In the genomic region with DNA sequence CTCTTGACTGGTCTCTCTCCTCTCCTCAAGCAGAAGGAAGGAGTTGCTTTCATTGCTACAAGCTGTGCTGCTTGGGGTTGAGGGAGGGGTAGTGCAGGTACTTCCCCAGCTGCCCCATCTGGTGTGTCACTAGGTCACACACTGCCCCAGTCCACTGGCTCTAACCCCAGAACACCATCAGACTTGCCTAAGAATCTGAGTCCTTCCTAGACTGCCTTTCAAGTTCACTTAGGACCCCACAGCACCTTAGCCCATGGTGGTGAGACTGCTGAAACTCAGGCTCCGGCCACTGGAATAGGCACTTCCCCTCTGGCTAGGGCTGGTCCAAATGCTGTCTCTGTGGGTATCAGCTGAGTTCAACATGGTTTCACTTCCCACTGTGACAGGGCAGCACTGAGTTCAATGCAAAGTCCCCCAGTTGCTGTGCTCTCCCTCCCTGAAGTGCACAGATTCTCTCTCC, we compare ENCODE assay signal across 11 cellular contexts.
A peak's percentile ranks its signal among the peaks of the same experiment; 100 is the strongest.
DNase-seq lines count a peak whose midpoint lies in the region; ATAC-seq and TF ChIP-seq lines count a peak whose summit lies in the region.
"Had no signal": no experiment of that assay in that cellular context is flagged by ENCODE, and none has a peak within 500 bp of the region (broad histone marks: within the 10 kb centered on the region; RNA-seq: fewer than 3 reads in every experiment).

No MANE protein-coding gene starts in this region.

- DNase-seq in SKM-1 (lab: John Stamatoyannopoulos, UW; ENCODE audit: unreplicated experiment), result peak; percentile 12
- no peak for DNase-seq in osteoblast (ENCODE audit: insufficient read length, low spot score, missing footprints)
- DNase-seq in trophoblast cell, result no peak
- DNase-seq in psoas muscle, result no peak
- DNase-seq in HUDEP-2 (lab: John Stamatoyannopoulos, UW; ENCODE audit: unreplicated experiment in 76 of 76), result no peak
- DNase-seq: activated CD4-positive, alpha-beta T cell treated with anti-CD3 and anti-CD28 coated beads, Interleukin-2, amount 10 ng/mL, durations not matched to agents 7 days and 5 days; CD4-positive, alpha-beta memory T cell; tibial artery had no signal

- no peak overlapping the region for H3K23ac ChIP-seq in trophoblast cell (ENCODE audit: low read length)

- TF ChIP-seq CTCF in osteoblast (IDR thresholded peaks at IDR 0.05; ENCODE audit: extremely low read depth, low read depth, low read length) (no peak), psoas muscle (IDR thresholded peaks at IDR 0.05) (no peak)

- no peak overlapping the region for H2BK12ac ChIP-seq in trophoblast cell (ENCODE audit: low read length)

- H2AFZ ChIP-seq in osteoblast (ENCODE audit: low read length) (no peak overlapping the region), trophoblast cell (ENCODE audit: insufficient read depth, low read length, poor library complexity) (no peak overlapping the region)

- H2BK5ac ChIP-seq in trophoblast cell (ENCODE audit: low read depth, low read length, poor library complexity), result no peak overlapping the region

- H3K4me2 ChIP-seq in osteoblast (ENCODE audit: insufficient read depth, low read length) (no peak overlapping the region), trophoblast cell (ENCODE audit: low read length) (no peak overlapping the region)

- no peak overlapping the region for H3K4me3 ChIP-seq in osteoblast (ENCODE audit: insufficient read depth, low read length)
- no peak overlapping the region for H3K4me3 ChIP-seq in trophoblast cell (ENCODE audit: low read depth, low read length)
- no peak overlapping the region for H3K4me3 ChIP-seq in psoas muscle
- H3K4me3 ChIP-seq: tibial artery had no signal

- no peak overlapping the region for H2AK5ac ChIP-seq in trophoblast cell (ENCODE audit: low read length)

- H3K79me1 ChIP-seq in trophoblast cell (ENCODE audit: low read length), result no peaks in the 10 kb centered on the region

- H3K4ac ChIP-seq in trophoblast cell (ENCODE audit: low read depth, low read length), result no peak overlapping the region

- H2BK120ac ChIP-seq in trophoblast cell (ENCODE audit: insufficient read depth, low read length, poor library complexity), result no peak overlapping the region

- no peak overlapping the region for H3K9ac ChIP-seq in trophoblast cell (ENCODE audit: low read length)

- H4K12ac ChIP-seq in trophoblast cell (ENCODE audit: low read depth, low read length), result no peak overlapping the region

- no peak overlapping the region for H3K14ac ChIP-seq in trophoblast cell (ENCODE audit: low read length)

- no peak overlapping the region for H3K18ac ChIP-seq in trophoblast cell (ENCODE audit: low read length)

- H3K27me3 ChIP-seq in osteoblast (ENCODE audit: insufficient read depth, low read length) (no peaks in the 10 kb centered on the region), trophoblast cell (ENCODE audit: insufficient read depth, low read length) (no peaks in the 10 kb centered on the region), psoas muscle (ENCODE audit: insufficient read depth in 3 of 3, low read length in 2 of 3) (no peaks in the 10 kb centered on the region)
- H3K27me3 ChIP-seq: tibial artery had no signal

- intact Hi-C loops in psoas muscle (cut with DNase I), result no loop called here

- H3K27ac ChIP-seq in osteoblast (ENCODE audit: low read depth, low read length) (no peak overlapping the region), trophoblast cell (ENCODE audit: low read depth, low read length) (no peak overlapping the region), psoas muscle (no peak overlapping the region)
- H3K27ac ChIP-seq: tibial artery had no signal

- H4K8ac ChIP-seq in trophoblast cell (ENCODE audit: low read depth, low read length), result no peak overlapping the region

- ATAC-seq in GM18861 (IDR thresholded peaks at IDR 0.05; ENCODE audit: unreplicated experiment), result peak; percentile 95
- peak; percentile 97 for ATAC-seq in GM21529 (IDR thresholded peaks at IDR 0.05; ENCODE audit: unreplicated experiment)
- peak; percentile 99 for ATAC-seq in HG03135 (IDR thresholded peaks at IDR 0.05; ENCODE audit: unreplicated experiment)
- ATAC-seq in psoas muscle, result no peak

- no CpG with 5 or more reads among the region's 1 CpG for WGBS in trophoblast cell (ENCODE audit: extremely low coverage, insufficient coverage, insufficient read length)
- WGBS in psoas muscle, 3 donors, result 91 to 94% (median 91%) methylated on average over 1 of the region's 1 CpG

- no peaks in the 10 kb centered on the region for H4K20me1 ChIP-seq in osteoblast (ENCODE audit: insufficient read depth, low read length)

- no peaks in the 10 kb centered on the region for H3K79me2 ChIP-seq in osteoblast (ENCODE audit: insufficient read depth, low read length)
- no peaks in the 10 kb centered on the region for H3K79me2 ChIP-seq in trophoblast cell (ENCODE audit: control insufficient read depth, insufficient read depth, low read length, poor library complexity)

- H3K36me3 ChIP-seq in osteoblast (ENCODE audit: insufficient read depth, low read length) (no peaks in the 10 kb centered on the region), trophoblast cell (ENCODE audit: control insufficient read depth in 1 of 2, insufficient read depth in 2 of 2, low read length in 2 of 2) (no peaks in the 10 kb centered on the region), psoas muscle (ENCODE audit: insufficient read depth in 1 of 2, low read depth in 1 of 2) (no peaks in the 10 kb centered on the region)

- no peaks in the 10 kb centered on the region for H3K4me1 ChIP-seq in osteoblast (ENCODE audit: insufficient read depth, low read length)
- H3K4me1 ChIP-seq in trophoblast cell (ENCODE audit: control insufficient read depth in 1 of 2, insufficient read depth in 2 of 2, low read length in 2 of 2), result no peaks in the 10 kb centered on the region
- H3K4me1 ChIP-seq in psoas muscle, result no peaks in the 10 kb centered on the region
- H3K4me1 ChIP-seq: tibial artery had no signal

- no peak overlapping the region for H4K91ac ChIP-seq in trophoblast cell (ENCODE audit: low read depth, low read length)

- H3K9me3 ChIP-seq in osteoblast (ENCODE audit: low read depth, low read length) (no peaks in the 10 kb centered on the region), trophoblast cell (ENCODE audit: insufficient read depth, low read depth, low read length) (no peaks in the 10 kb centered on the region), psoas muscle (no peaks in the 10 kb centered on the region)
- H3K9me3 ChIP-seq: tibial artery had no signal

Comparison
In these comparisons a context has a peak if more than half of its experiments do, and no peak if none do; other contexts are left out.
1. ATAC-seq: peak in GM18861 (single experiment), GM21529 (single experiment) and HG03135 (single experiment); none in psoas muscle (0 of 4).